ENCODE assay signal across 29 cellular contexts in the genomic region with DNA sequence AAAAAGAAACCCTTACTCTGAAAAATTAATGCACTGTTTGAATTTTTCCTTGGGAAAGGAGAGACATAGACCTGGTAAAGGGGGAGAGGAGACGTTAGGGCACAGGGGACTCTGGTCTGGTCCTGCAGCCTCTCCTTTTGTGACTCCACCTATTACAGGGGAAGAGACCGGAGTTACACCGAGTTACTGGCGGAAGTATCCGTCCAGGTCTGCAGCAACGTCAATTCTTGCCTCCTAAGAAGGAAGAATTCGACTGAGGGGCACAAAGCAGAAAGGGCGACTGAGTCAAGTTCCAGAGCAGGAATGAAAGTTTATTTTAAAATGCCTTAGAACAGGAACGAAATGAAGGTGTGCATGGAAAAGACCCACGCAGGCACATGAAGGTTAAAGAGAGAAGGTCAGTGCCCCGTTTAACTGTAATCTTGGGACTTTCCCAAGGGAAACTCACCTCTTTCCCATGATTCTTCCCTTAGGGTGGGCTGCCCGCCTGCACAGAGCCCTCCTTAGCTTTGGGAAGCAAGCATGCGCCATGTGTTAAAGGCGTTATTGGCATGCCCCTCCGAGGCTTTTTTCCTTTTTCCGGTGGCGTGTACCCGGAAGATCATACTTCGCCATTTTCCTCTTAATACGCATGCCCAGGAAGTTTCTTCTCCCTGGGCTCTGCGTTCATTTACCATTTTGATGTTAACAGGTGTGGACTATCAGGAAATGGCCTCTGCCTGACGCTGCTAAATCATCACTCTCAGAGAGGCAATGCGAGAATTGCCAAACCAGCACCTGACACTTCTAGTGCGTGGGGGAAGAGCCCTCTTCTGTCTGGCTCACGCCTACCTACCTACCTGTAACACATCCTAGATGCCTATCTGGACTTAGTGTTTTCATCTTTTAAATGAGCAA.
"Had no signal": no experiment of that assay in that cellular context is flagged by ENCODE, and none has a peak within 500 bp of the region (broad histone marks: within the 10 kb centered on the region; RNA-seq: fewer than 3 reads in every experiment).

No MANE protein-coding gene starts in this region.

- H3K36me3 ChIP-seq: esophagus squamous epithelium, heart right ventricle, left lung, neutrophil, right atrium auricular region, transverse colon, upper lobe of right lung, uterus had no signal

- DNase-seq: dermis blood vessel endothelial cell; effector memory CD4-positive, alpha-beta T cell; erythroblast; esophagus squamous epithelium; foreskin melanocyte; glutamatergic neuron; heart right ventricle; hippocampal formation; left cardiac atrium; left lung; mesenchymal stem cell; mucosa of descending colon; naive B cell; stimulated activated CD4-positive, alpha-beta T cell treated with anti-CD3 and anti-CD28 coated beads, Interleukin-12 subunit alpha, Interleukin-12 subunit beta, amount 100 ng/mL, for 4 hours; stimulated activated CD4-positive, alpha-beta T cell treated with anti-CD3 and anti-CD28 coated beads, Interleukin-4, amount 100 ng/mL, for 4 hours; stimulated activated naive CD8-positive, alpha-beta T cell treated with anti-CD3 and anti-CD28 coated beads, Interleukin-15, Interleukin-2, amounts not matched to agents 100 U/mL and 50 U/mL, for 24 hours; substantia nigra; transverse colon; upper lobe of right lung; uterus had no signal

- H3K27ac ChIP-seq: coronary artery, esophagus squamous epithelium, heart right ventricle, left lung, neutrophil, parathyroid adenoma, right atrium auricular region, transverse colon, upper lobe of right lung, uterus had no signal

- ATAC-seq: heart right ventricle; left cardiac atrium; left lung; mucosa of descending colon; natural killer cell treated with Interleukin-12 subunit alpha and Interleukin-12 subunit beta and Interleukin-15 and Interleukin-18, amount 100 ng/mL, for 72 hours; sciatic nerve; stimulated activated memory B cell treated with anti-CD40 and anti-IgM and Interleukin-4, amounts not matched to agents 10 μg/mL and 1 μg/mL and 100 μg/mL, for 72 hours; stimulated activated naive CD8-positive, alpha-beta T cell treated with anti-CD3 and anti-CD28 coated beads, Interleukin-15, Interleukin-2, amounts not matched to agents 100 U/mL and 50 U/mL, for 24 hours; upper lobe of right lung had no signal

- H3K4me3 ChIP-seq: coronary artery, esophagus squamous epithelium, heart right ventricle, left lung, mucosa of descending colon, right atrium auricular region, smooth muscle cell, transverse colon, upper lobe of right lung, uterus had no signal

- FAIRE-seq: islet of Langerhans had no signal

- H3K27me3 ChIP-seq: esophagus squamous epithelium, left lung, neutrophil, right atrium auricular region, transverse colon, upper lobe of right lung, uterus had no signal
